Comparison of ENCODE assay signal across 13 cellular contexts in genomic region chr6:121549741-121550140, GRCh38.
DNase-seq lines count a peak whose midpoint lies in the region; TF ChIP-seq lines count a peak whose summit lies in the region.
"Had no signal": no experiment of that assay in that cellular context is flagged by ENCODE, and none has a peak within 500 bp of the region (broad histone marks: within the 10 kb centered on the region; RNA-seq: fewer than 3 reads in every experiment).

No MANE protein-coding gene starts in this region.

- H3K27me3 Mint-ChIP-seq in HFFc6 (ENCODE audit: insufficient read depth) (no peaks in the 10 kb centered on the region), mesothelial cell of epicardium (ENCODE audit: low read depth) (no peaks in the 10 kb centered on the region)
- H3K27me3 Mint-ChIP-seq in activated naive CD4-positive, alpha-beta T cell treated with anti-CD3 and anti-CD28 coated beads, Interleukin-2, amount 10 ng/mL, durations not matched to agents 7 days and 5 days, result no peaks in the 10 kb centered on the region

- no peak overlapping the region for H3K4me3 ChIP-seq in adipocyte (ENCODE audit: low read length)
- H3K4me3 ChIP-seq in fibroblast of villous mesenchyme (ENCODE audit: low read depth, low read length), result no peak overlapping the region
- H3K4me3 ChIP-seq: sigmoid colon had no signal

- CTCF ChIA-PET in activated naive CD4-positive, alpha-beta T cell treated with anti-CD3 and anti-CD28 coated beads, Interleukin-2, amount 10 ng/mL, durations not matched to agents 7 days and 5 days (lab: Charles Lee), result interaction anchor here (0.6 kb wide), 1 partner anchor 27 kb away, joined by 4 read pairs; no protein-coding TSS in a partner anchor

- no peaks in the 10 kb centered on the region for H3K27me3 ChIP-seq in adipocyte (replicated peaks; ENCODE audit: control insufficient read depth, insufficient read depth, low read length)
- H3K27me3 ChIP-seq: sigmoid colon had no signal

- H3K4me3 Mint-ChIP-seq in HFFc6, result peak overlapping the region; percentile 29; the same call in 1 of the 2 replicates
- no peak overlapping the region for H3K4me3 Mint-ChIP-seq in mesothelial cell of epicardium
- H3K4me3 Mint-ChIP-seq in activated naive CD4-positive, alpha-beta T cell treated with anti-CD3 and anti-CD28 coated beads, Interleukin-2, amount 10 ng/mL, durations not matched to agents 7 days and 5 days, result no peak overlapping the region
- H3K4me3 Mint-ChIP-seq: naive thymus-derived CD8-positive, alpha-beta T cell had no signal

- peak; percentile 79 for DNase-seq in HFFc6
- peak; percentile 83 for DNase-seq in adipocyte (ENCODE audit: low read depth)
- peak; percentile 59 for DNase-seq in fibroblast of villous mesenchyme (ENCODE audit: low read depth)
- DNase-seq in RPMI8226, result no peak
- no peak for DNase-seq in mesothelial cell of epicardium (ENCODE audit: low spot score in 2 of 2, unreplicated experiment in 2 of 2)
- DNase-seq in activated naive CD4-positive, alpha-beta T cell treated with anti-CD3 and anti-CD28 coated beads, Interleukin-2, amount 10 ng/mL, durations not matched to agents 7 days and 5 days, result no peak
- DNase-seq in NCI-H446 treated with DMSO at 0.1 percent for 48 hours (lab: John Stamatoyannopoulos, UW), result no peak
- DNase-seq: activated CD4-positive, CD25-positive, alpha-beta regulatory T cell treated with anti-CD3 and anti-CD28 coated beads, Interleukin-2, amount 50 U/mL, for 72 hours; caudate nucleus; naive thymus-derived CD8-positive, alpha-beta T cell; NCI-H1694 treated with DMSO at 0.1 percent for 48 hours; NCI-H82; sigmoid colon had no signal

- peak overlapping the region; percentile 33; the same call in 1 of the 2 replicates for H3K27ac Mint-ChIP-seq in HFFc6
- H3K27ac Mint-ChIP-seq in mesothelial cell of epicardium, result no peak overlapping the region
- H3K27ac Mint-ChIP-seq in activated naive CD4-positive, alpha-beta T cell treated with anti-CD3 and anti-CD28 coated beads, Interleukin-2, amount 10 ng/mL, durations not matched to agents 7 days and 5 days, result no peak overlapping the region
- H3K27ac Mint-ChIP-seq: naive thymus-derived CD8-positive, alpha-beta T cell had no signal

- no peaks in the 10 kb centered on the region for H3K36me3 Mint-ChIP-seq in HFFc6 (ENCODE audit: low read depth)
- no peaks in the 10 kb centered on the region for H3K36me3 Mint-ChIP-seq in mesothelial cell of epicardium
- no peaks in the 10 kb centered on the region for H3K36me3 Mint-ChIP-seq in activated naive CD4-positive, alpha-beta T cell treated with anti-CD3 and anti-CD28 coated beads, Interleukin-2, amount 10 ng/mL, durations not matched to agents 7 days and 5 days
- H3K36me3 Mint-ChIP-seq: naive thymus-derived CD8-positive, alpha-beta T cell had no signal

- H3K9me3 ChIP-seq in adipocyte (ENCODE audit: control insufficient read depth, low read length), result no peaks in the 10 kb centered on the region
- H3K9me3 ChIP-seq: sigmoid colon had no signal

- H3K9me3 Mint-ChIP-seq in HFFc6 (no peaks in the 10 kb centered on the region), mesothelial cell of epicardium (no peaks in the 10 kb centered on the region)
- no peaks in the 10 kb centered on the region for H3K9me3 Mint-ChIP-seq in activated naive CD4-positive, alpha-beta T cell treated with anti-CD3 and anti-CD28 coated beads, Interleukin-2, amount 10 ng/mL, durations not matched to agents 7 days and 5 days

- peaks cover 31% of the 10 kb centered on the region for H3K4me1 ChIP-seq in adipocyte (ENCODE audit: control insufficient read depth, insufficient read depth, low read length)
- H3K4me1 ChIP-seq: sigmoid colon had no signal

- TF ChIP-seq CTCF in HFFc6 (IDR thresholded peaks at IDR 0.05), result no peak
- no peak for TF ChIP-seq CTCF in fibroblast of villous mesenchyme (IDR thresholded peaks at IDR 0.05; ENCODE audit: insufficient read depth, low read depth, low read length)
- TF ChIP-seq CTCF in mesothelial cell of epicardium (IDR thresholded peaks at IDR 0.05; ENCODE audit: unreplicated experiment), result no peak

- H3K36me3 ChIP-seq in adipocyte (ENCODE audit: control insufficient read depth, insufficient read depth, low read length, severe bottlenecking), result no peaks in the 10 kb centered on the region
- H3K36me3 ChIP-seq: sigmoid colon had no signal

- H3K4me1 Mint-ChIP-seq in HFFc6 (ENCODE audit: low read depth), result peaks cover 30% of the 10 kb centered on the region
- H3K4me1 Mint-ChIP-seq in mesothelial cell of epicardium, result peaks cover 17% of the 10 kb centered on the region
- no peaks in the 10 kb centered on the region for H3K4me1 Mint-ChIP-seq in activated naive CD4-positive, alpha-beta T cell treated with anti-CD3 and anti-CD28 coated beads, Interleukin-2, amount 10 ng/mL, durations not matched to agents 7 days and 5 days
- H3K4me1 Mint-ChIP-seq: naive thymus-derived CD8-positive, alpha-beta T cell had no signal

- no peak overlapping the region for H3K9ac ChIP-seq in adipocyte (ENCODE audit: low read length)

Comparison
In these comparisons a context has a peak if more than half of its experiments do, and no peak if none do; other contexts are left out.
1. DNase-seq: peak in HFFc6 (single experiment), adipocyte (single experiment) and fibroblast of villous mesenchyme (single experiment); none in RPMI8226 (single experiment), mesothelial cell of epicardium (0 of 2), activated naive CD4-positive, alpha-beta T cell treated with anti-CD3 and anti-CD28 coated beads, Interleukin-2, amount 10 ng/mL, durations not matched to agents 7 days and 5 days (single experiment) and NCI-H446 treated with DMSO at 0.1 percent for 48 hours (single experiment).